In genomic region chr9:130866474-130866965, GRCh38 we compare ENCODE assay signal across 8 cellular contexts. TPM values are rescaled to one million over a fixed set of nuclear protein-coding genes. Genes with fewer than 3 reads are reported as not detected.
DNase-seq lines count a peak whose midpoint lies in the region; ATAC-seq and TF ChIP-seq lines count a peak whose summit lies in the region.

No MANE protein-coding gene starts in this region.

- peaks cover 2% of the 10 kb centered on the region for H3K36me3 Mint-ChIP-seq in activated naive CD8-positive, alpha-beta T cell treated with anti-CD3 and anti-CD28 coated beads for 36 hours

- no peaks in the 10 kb centered on the region for H3K27me3 Mint-ChIP-seq in activated naive CD8-positive, alpha-beta T cell treated with anti-CD3 and anti-CD28 coated beads for 36 hours

- ATAC-seq in left cardiac atrium (peak; percentile 48 to 54), HG02678 (IDR thresholded peaks at IDR 0.05; ENCODE audit: unreplicated experiment) (no peak), HG02623 (IDR thresholded peaks at IDR 0.05; ENCODE audit: unreplicated experiment) (no peak)

- TF ChIP-seq CTCF in retinal pigment epithelial cell (conservative IDR thresholded peaks at IDR 0.05; ENCODE audit: low read depth, low read length): peak; percentile 99

- H3K9me3 Mint-ChIP-seq in activated naive CD8-positive, alpha-beta T cell treated with anti-CD3 and anti-CD28 coated beads for 36 hours: no peaks in the 10 kb centered on the region

- in situ Hi-C loops in G401 (cut with HindIII; ENCODE audit: low sequenced_read_pairs) (no loop called here), SK-MEL-5 (cut with HindIII; ENCODE audit: low pct_unique_long_range_greater_than_20kb, low sequenced_read_pairs) (no loop called here)

- no peaks in the 10 kb centered on the region for H3K4me1 Mint-ChIP-seq in activated naive CD8-positive, alpha-beta T cell treated with anti-CD3 and anti-CD28 coated beads for 36 hours

- H3K4me3 ChIP-seq in retinal pigment epithelial cell (ENCODE audit: low read length): peak overlapping the region; percentile 40

- no peak overlapping the region for H3K4me3 Mint-ChIP-seq in activated naive CD8-positive, alpha-beta T cell treated with anti-CD3 and anti-CD28 coated beads for 36 hours

- intact Hi-C loops in left cardiac atrium (cut with DNase I): loop anchor here (2.0 to 5.0 kb wide), 2 partner anchors 71 to 132 kb away; partner anchors contain the start of gene FIBCD1 (in 1 of the 2)

- H3K27ac Mint-ChIP-seq in activated naive CD8-positive, alpha-beta T cell treated with anti-CD3 and anti-CD28 coated beads for 36 hours: no peak overlapping the region

- peak; percentile 84 for DNase-seq in G401 (ENCODE audit: low spot score)
- peak; percentile 73 for DNase-seq in NCI-H1092 treated with DMSO at 0.1 percent for 48 hours (lab: John Stamatoyannopoulos, UW)
- peak; percentile 98 for DNase-seq in SK-MEL-5 (ENCODE audit: low read depth, low spot score)
- DNase-seq in activated naive CD8-positive, alpha-beta T cell treated with anti-CD3 and anti-CD28 coated beads for 36 hours: peak; percentile 43
- DNase-seq in left cardiac atrium: peak; percentile 67
- DNase-seq in retinal pigment epithelial cell (ENCODE audit: low read depth): no peak

RNA-seq across cellular contexts. Expression of gene QRFP, which starts 30.1 kb away (rescaled TPM):
- not detected in 2 replicates for total RNA-seq in G401 (2014; rRNA removed; shearing (Covaris generic))
- not detected in 2 replicates for total RNA-seq in SK-MEL-5 (2014; rRNA removed; shearing (Covaris generic))
- not detected in 2 replicates for polyA plus RNA-seq in SK-MEL-5 (2015; cell fraction: cytosol; rRNA removed)
- polyA plus RNA-seq in SK-MEL-5 (2015; cell fraction: nucleus; rRNA removed): not detected in 2 replicates
- total RNA-seq in activated naive CD8-positive, alpha-beta T cell treated with anti-CD3 and anti-CD28 coated beads for 36 hours: not detected
- not detected for total RNA-seq in left cardiac atrium

RNA-seq across cellular contexts. Expression of gene ABL1, which starts 31.5 kb away (rescaled TPM):
- total RNA-seq in G401 (2014; rRNA removed; shearing (Covaris generic)): 22.3 and 27.1 TPM in 2 replicates
- total RNA-seq in SK-MEL-5 (2014; rRNA removed; shearing (Covaris generic)): 20.3 and 28.8 TPM in 2 replicates
- polyA plus RNA-seq in SK-MEL-5 (2015; cell fraction: cytosol; rRNA removed): 59.6 and 79.7 TPM in 2 replicates
- 21.8 and 28.6 TPM in 2 replicates for polyA plus RNA-seq in SK-MEL-5 (2015; cell fraction: nucleus; rRNA removed)
- total RNA-seq in activated naive CD8-positive, alpha-beta T cell treated with anti-CD3 and anti-CD28 coated beads for 36 hours: 10 to 100 TPM; 37.9 to 38.5 TPM
- total RNA-seq in left cardiac atrium: 10 to 100 TPM; 40.8 to 55.4 TPM

Comparison
In these comparisons a context has a peak if more than half of its experiments do, and no peak if none do; other contexts are left out.
1. ATAC-seq: peak in left cardiac atrium (2 of 2); none in HG02678 (single experiment) and HG02623 (single experiment).